In the genomic region with DNA sequence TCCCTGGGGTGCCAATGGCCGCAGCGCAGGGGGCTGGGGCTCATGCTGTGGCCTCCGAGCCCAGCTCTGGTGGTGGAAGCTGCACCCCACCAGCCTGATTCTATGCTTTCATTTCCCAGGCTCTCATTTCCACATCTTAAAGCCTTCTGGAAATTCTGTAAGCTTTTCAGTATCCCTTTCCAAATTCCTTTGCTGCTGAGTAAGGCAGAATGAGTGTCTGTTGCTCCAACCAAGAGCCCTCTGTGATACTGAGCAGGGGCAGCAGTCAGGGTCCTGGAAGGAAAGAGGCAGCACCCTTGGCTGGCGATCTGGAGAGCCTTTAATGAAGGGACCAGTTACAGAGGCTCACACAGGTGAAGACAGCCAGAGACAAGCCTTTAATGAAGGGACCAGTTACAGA, we compare ENCODE assay signal across 19 cellular contexts.
"Had no signal": no experiment of that assay in that cellular context is flagged by ENCODE, and none has a peak within 500 bp of the region (broad histone marks: within the 10 kb centered on the region; RNA-seq: fewer than 3 reads in every experiment).

No MANE protein-coding gene starts in this region.

- H3K9me3 ChIP-seq: lower lobe of right lung, tibial nerve, uterus had no signal

- H3K27ac ChIP-seq: foreskin keratinocyte, lower lobe of right lung, spleen, tibial nerve, uterus, VCaP had no signal

- H3K4me1 ChIP-seq: foreskin keratinocyte, lower lobe of right lung, spleen, tibial nerve, uterus had no signal

- H3K27me3 ChIP-seq: foreskin keratinocyte, uterus had no signal

- H3K4me3 ChIP-seq: lower lobe of right lung, spleen, tibial nerve, uterus had no signal

- ATAC-seq: activated naive CD4-positive, alpha-beta T cell treated with anti-CD3 and anti-CD28 coated beads, Interleukin-2, amount 50 U/mL, for 72 hours; foreskin keratinocyte; left colon; lower lobe of right lung; sciatic nerve; stimulated activated naive B cell treated with anti-CD40 and anti-IgM and Interleukin-4, amounts not matched to agents 10 μg/mL and 1 μg/mL and 100 μg/mL, for 72 hours had no signal

- DNase-seq: activated CD4-positive, CD25-positive, alpha-beta regulatory T cell treated with anti-CD3 and anti-CD28 coated beads, Interleukin-2, amount 50 U/mL, for 72 hours; activated gamma-delta T cell treated with Interleukin-2 at 50 U/mL for 16 hours; amniotic stem cell; effector CD4-positive, alpha-beta T cell; foreskin keratinocyte; glutamatergic neuron; hypothalamus; left colon; lower lobe of right lung; naive B cell; spleen; stimulated activated naive B cell treated with anti-CD40 and anti-IgM and Interleukin-4, amounts not matched to agents 10 μg/mL and 1 μg/mL and 100 μg/mL, for 72 hours; SW 1271; T-helper 2 cell; uterus had no signal

- H3K36me3 ChIP-seq: lower lobe of right lung, spleen, tibial nerve, uterus had no signal
